Comparison of ENCODE assay signal across 6 cellular contexts in genomic region chrX:48956728-48957414, GRCh38. TPM values are rescaled to one million over a fixed set of nuclear protein-coding genes. Genes with fewer than 3 reads are reported as not detected.
DNase-seq lines count a peak whose midpoint lies in the region; ATAC-seq and TF ChIP-seq lines count a peak whose summit lies in the region.

No MANE protein-coding gene starts in this region.

- DNase-seq in fibroblast of the aortic adventitia (ENCODE audit: low read depth) (no peak), NCI-H2029 (lab: John Stamatoyannopoulos, UW) (no peak)
- DNase-seq in stimulated activated CD8-positive, alpha-beta memory T cell treated with anti-CD3 and anti-CD28 coated beads, Interleukin-15, amount 100 ng/mL, for 4 hours (ENCODE audit: low read depth in 2 of 2): peak; percentile 36 to 50

- ATAC-seq in GM19035 (IDR thresholded peaks at IDR 0.05; ENCODE audit: unreplicated experiment) (peak; percentile 4), HG02970 (IDR thresholded peaks at IDR 0.05; ENCODE audit: low FRiP score, unreplicated experiment) (no peak)
- ATAC-seq in activated CD4-positive, CD25-positive, alpha-beta regulatory T cell treated with anti-CD3 and anti-CD28 coated beads, Interleukin-2, amount 50 U/mL, for 24 hours: peak; percentile 13 to 22

- H3K4me3 ChIP-seq in fibroblast of the aortic adventitia (ENCODE audit: low read depth, low read length): peak overlapping the region; percentile 76

- no peak for TF ChIP-seq CTCF in fibroblast of the aortic adventitia (IDR thresholded peaks at IDR 0.05; ENCODE audit: insufficient read depth, low read length)

RNA-seq across cellular contexts. Expression of gene OTUD5, which starts 0.5 kb away (rescaled TPM):
- total RNA-seq in fibroblast of the aortic adventitia (ENCODE audit: low replicate concordance): 15.5 and 26.0 TPM in 2 replicates

RNA-seq across cellular contexts. Expression of gene KCND1, which starts 14.8 kb away (rescaled TPM):
- 0.81 and 1.4 TPM in 2 replicates for total RNA-seq in fibroblast of the aortic adventitia (ENCODE audit: low replicate concordance)

RNA-seq across cellular contexts. Expression of gene PIM2, which starts 38.0 kb away (rescaled TPM):
- 2.1 and 5.0 TPM in 2 replicates for total RNA-seq in fibroblast of the aortic adventitia (ENCODE audit: low replicate concordance)

RNA-seq across cellular contexts. Expression of gene GRIPAP1, which starts 45.2 kb away (rescaled TPM):
- 11.9 and 15.7 TPM in 2 replicates for total RNA-seq in fibroblast of the aortic adventitia (ENCODE audit: low replicate concordance)

RNA-seq across cellular contexts. Expression of gene SLC35A2, which starts 45.4 kb away (rescaled TPM):
- total RNA-seq in fibroblast of the aortic adventitia (ENCODE audit: low replicate concordance): 5.6 and 12.2 TPM in 2 replicates

Comparison
In these comparisons a context has a peak if more than half of its experiments do, and no peak if none do; other contexts are left out.
1. DNase-seq: peak in stimulated activated CD8-positive, alpha-beta memory T cell treated with anti-CD3 and anti-CD28 coated beads, Interleukin-15, amount 100 ng/mL, for 4 hours (2 of 2); none in fibroblast of the aortic adventitia (single experiment) and NCI-H2029 (single experiment).